ENCODE assay signal across 1 cellular context in the genomic region with DNA sequence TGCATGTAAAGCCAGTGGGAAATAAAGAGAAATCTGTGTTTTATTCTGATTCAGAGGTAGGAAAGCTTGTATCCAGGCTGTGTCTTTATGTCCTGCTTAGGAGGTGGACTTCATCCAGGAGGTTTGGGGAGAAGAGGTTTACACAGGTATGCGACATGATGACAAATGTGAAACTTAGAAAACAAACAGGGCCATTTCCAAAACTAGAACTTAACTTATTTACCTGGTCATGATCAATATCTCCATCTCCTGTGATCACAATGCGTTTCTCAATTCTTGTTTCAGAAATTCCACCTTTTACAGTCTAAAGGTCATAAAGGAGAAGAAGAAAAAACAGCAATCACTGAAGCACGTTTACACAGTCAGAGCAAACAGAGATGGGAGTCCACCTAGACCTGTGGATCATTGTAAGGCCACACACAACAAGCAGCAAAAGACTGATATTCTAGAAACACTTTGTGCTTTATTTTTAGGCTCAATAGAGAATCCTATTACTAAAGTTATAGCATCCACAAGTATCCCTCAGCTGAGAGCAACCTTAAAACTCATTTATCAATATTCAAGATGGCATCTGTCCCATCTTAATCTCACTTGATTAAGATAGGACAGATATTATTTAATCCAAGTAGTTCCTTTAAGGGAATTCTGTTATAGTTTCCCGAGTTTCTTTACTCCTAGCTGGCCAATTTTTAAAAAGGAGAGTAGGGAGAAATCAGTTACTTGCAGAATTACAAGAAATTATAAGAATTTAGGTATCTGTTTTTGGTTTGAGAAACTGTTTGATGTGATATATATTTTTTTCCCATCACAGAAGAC.
TF ChIP-seq lines count a peak whose summit lies in the region.

No MANE protein-coding gene starts in this region.

TF ChIP-seq in HepG2, 621 proteins besides CTCF, POLR2A, EP300 and RAD21 (continued from another document and continues in another):
- TF ChIP-seq, protein P1, sequence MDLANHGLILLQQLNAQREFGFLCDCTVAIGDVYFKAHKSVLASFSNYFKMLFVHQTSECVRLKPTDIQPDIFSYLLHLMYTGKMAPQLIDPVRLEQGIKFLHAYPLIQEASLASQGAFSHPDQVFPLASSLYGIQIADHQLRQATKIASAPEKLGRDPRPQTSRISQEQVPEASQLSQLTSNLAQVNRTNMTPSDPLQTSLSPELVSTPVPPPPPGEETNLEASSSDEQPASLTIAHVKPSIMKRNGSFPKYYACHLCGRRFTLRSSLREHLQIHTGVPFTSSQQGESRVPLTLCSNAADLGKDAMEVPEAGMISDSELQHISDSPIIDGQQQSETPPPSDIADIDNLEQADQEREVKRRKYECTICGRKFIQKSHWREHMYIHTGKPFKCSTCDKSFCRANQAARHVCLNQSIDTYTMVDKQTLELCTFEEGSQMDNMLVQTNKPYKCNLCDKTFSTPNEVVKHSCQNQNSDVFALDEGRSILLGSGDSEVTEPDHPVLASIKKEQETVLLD (CRISPR knock-in tag; IDR thresholded peaks at IDR 0.05; ENCODE audit: low read depth): no peak
- no peak for TF ChIP-seq ADNP (CRISPR knock-in tag; IDR thresholded peaks at IDR 0.05)
- TF ChIP-seq ZNF883 (CRISPR knock-in tag; IDR thresholded peaks at IDR 0.05; ENCODE audit: not compliant biosample characterization): no peak
- TF ChIP-seq SOX5 (CRISPR knock-in tag; IDR thresholded peaks at IDR 0.05; ENCODE audit: borderline replicate concordance): peak; percentile 100
- no peak for TF ChIP-seq KDM2A (CRISPR knock-in tag; IDR thresholded peaks at IDR 0.05; ENCODE audit: borderline replicate concordance, low read depth)
- no peak for TF ChIP-seq IKZF1 (IDR thresholded peaks at IDR 0.05)
- TF ChIP-seq, protein P2, sequence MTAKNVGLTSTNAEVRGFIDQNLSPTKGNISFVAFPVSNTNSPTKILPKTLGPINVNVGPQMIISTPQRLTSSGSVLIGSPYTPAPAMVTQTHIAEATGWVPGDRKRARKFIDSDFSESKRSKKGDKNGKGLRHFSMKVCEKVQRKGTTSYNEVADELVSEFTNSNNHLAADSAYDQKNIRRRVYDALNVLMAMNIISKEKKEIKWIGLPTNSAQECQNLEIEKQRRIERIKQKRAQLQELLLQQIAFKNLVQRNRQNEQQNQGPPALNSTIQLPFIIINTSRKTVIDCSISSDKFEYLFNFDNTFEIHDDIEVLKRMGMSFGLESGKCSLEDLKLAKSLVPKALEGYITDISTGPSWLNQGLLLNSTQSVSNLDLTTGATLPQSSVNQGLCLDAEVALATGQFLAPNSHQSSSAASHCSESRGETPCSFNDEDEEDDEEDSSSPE (CRISPR knock-in tag; IDR thresholded peaks at IDR 0.05): peak; percentile 74
- no peak; the same call in 1 of the 2 replicates for TF ChIP-seq NR2C2 (CRISPR knock-in tag; IDR thresholded peaks at IDR 0.05; ENCODE audit: borderline replicate concordance)
- TF ChIP-seq, protein P3, sequence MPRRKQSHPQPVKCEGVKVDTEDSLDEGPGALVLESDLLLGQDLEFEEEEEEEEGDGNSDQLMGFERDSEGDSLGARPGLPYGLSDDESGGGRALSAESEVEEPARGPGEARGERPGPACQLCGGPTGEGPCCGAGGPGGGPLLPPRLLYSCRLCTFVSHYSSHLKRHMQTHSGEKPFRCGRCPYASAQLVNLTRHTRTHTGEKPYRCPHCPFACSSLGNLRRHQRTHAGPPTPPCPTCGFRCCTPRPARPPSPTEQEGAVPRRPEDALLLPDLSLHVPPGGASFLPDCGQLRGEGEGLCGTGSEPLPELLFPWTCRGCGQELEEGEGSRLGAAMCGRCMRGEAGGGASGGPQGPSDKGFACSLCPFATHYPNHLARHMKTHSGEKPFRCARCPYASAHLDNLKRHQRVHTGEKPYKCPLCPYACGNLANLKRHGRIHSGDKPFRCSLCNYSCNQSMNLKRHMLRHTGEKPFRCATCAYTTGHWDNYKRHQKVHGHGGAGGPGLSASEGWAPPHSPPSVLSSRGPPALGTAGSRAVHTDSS (CRISPR knock-in tag; conservative IDR thresholded peaks at IDR 0.05): no peak
- TF ChIP-seq, protein P4, sequence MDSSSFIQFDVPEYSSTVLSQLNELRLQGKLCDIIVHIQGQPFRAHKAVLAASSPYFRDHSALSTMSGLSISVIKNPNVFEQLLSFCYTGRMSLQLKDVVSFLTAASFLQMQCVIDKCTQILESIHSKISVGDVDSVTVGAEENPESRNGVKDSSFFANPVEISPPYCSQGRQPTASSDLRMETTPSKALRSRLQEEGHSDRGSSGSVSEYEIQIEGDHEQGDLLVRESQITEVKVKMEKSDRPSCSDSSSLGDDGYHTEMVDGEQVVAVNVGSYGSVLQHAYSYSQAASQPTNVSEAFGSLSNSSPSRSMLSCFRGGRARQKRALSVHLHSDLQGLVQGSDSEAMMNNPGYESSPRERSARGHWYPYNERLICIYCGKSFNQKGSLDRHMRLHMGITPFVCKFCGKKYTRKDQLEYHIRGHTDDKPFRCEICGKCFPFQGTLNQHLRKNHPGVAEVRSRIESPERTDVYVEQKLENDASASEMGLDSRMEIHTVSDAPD (CRISPR knock-in tag; IDR thresholded peaks at IDR 0.05): peak; percentile 92; the same call in 1 of the 2 replicates
- 0 out of 2 replicates have a peak, but pooled peaks have one; percentile 70 for TF ChIP-seq RFXAP (CRISPR knock-in tag; IDR thresholded peaks at IDR 0.05; ENCODE audit: borderline replicate concordance)
- TF ChIP-seq, protein P5, sequence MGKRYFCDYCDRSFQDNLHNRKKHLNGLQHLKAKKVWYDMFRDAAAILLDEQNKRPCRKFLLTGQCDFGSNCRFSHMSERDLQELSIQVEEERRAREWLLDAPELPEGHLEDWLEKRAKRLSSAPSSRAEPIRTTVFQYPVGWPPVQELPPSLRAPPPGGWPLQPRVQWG (CRISPR knock-in tag; IDR thresholded peaks at IDR 0.05; ENCODE audit: borderline replicate concordance, low read depth): no peak
- TF ChIP-seq, protein P6, sequence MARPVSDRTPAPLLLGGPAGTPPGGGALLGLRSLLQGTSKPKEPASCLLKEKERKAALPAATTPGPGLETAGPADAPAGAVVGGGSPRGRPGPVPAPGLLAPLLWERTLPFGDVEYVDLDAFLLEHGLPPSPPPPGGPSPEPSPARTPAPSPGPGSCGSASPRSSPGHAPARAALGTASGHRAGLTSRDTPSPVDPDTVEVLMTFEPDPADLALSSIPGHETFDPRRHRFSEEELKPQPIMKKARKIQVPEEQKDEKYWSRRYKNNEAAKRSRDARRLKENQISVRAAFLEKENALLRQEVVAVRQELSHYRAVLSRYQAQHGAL (CRISPR knock-in tag; IDR thresholded peaks at IDR 0.05; ENCODE audit: not compliant biosample characterization): no peak
- peak; percentile 96 for TF ChIP-seq TBX2 (CRISPR knock-in tag; IDR thresholded peaks at IDR 0.05; ENCODE audit: borderline replicate concordance)
- peak; percentile 86 for TF ChIP-seq ZNF292 (CRISPR knock-in tag; IDR thresholded peaks at IDR 0.05; ENCODE audit: borderline replicate concordance, low read depth)
- no peak for TF ChIP-seq MAF1 (CRISPR knock-in tag; IDR thresholded peaks at IDR 0.05; ENCODE audit: borderline replicate concordance)
- no peak for TF ChIP-seq ZNF577 (CRISPR knock-in tag; IDR thresholded peaks at IDR 0.05; ENCODE audit: borderline replicate concordance, low read depth)
- TF ChIP-seq TAF1 (CRISPR knock-in tag; IDR thresholded peaks at IDR 0.05): no peak
- TF ChIP-seq U2AF2 (IDR thresholded peaks at IDR 0.05; ENCODE audit: low read depth, low read length): no peak
- TF ChIP-seq REL (CRISPR knock-in tag; conservative IDR thresholded peaks at IDR 0.05): no peak
- peak; percentile 84 for TF ChIP-seq MXD4 (CRISPR knock-in tag; IDR thresholded peaks at IDR 0.05)
- TF ChIP-seq RBAK (CRISPR knock-in tag; IDR thresholded peaks at IDR 0.05): no peak
- peak; percentile 78; the same call in 1 of the 2 replicates for TF ChIP-seq ZFP90 (CRISPR knock-in tag; IDR thresholded peaks at IDR 0.05; ENCODE audit: borderline replicate concordance)
- no peak for TF ChIP-seq SETDB1 (CRISPR knock-in tag; IDR thresholded peaks at IDR 0.05; ENCODE audit: borderline replicate concordance)
- TF ChIP-seq, protein P7, sequence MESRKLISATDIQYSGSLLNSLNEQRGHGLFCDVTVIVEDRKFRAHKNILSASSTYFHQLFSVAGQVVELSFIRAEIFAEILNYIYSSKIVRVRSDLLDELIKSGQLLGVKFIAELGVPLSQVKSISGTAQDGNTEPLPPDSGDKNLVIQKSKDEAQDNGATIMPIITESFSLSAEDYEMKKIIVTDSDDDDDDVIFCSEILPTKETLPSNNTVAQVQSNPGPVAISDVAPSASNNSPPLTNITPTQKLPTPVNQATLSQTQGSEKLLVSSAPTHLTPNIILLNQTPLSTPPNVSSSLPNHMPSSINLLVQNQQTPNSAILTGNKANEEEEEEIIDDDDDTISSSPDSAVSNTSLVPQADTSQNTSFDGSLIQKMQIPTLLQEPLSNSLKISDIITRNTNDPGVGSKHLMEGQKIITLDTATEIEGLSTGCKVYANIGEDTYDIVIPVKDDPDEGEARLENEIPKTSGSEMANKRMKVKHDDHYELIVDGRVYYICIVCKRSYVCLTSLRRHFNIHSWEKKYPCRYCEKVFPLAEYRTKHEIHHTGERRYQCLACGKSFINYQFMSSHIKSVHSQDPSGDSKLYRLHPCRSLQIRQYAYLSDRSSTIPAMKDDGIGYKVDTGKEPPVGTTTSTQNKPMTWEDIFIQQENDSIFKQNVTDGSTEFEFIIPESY (CRISPR knock-in tag; IDR thresholded peaks at IDR 0.05): peak; percentile 24; the same call in 1 of the 2 replicates
- TF ChIP-seq, protein P8, sequence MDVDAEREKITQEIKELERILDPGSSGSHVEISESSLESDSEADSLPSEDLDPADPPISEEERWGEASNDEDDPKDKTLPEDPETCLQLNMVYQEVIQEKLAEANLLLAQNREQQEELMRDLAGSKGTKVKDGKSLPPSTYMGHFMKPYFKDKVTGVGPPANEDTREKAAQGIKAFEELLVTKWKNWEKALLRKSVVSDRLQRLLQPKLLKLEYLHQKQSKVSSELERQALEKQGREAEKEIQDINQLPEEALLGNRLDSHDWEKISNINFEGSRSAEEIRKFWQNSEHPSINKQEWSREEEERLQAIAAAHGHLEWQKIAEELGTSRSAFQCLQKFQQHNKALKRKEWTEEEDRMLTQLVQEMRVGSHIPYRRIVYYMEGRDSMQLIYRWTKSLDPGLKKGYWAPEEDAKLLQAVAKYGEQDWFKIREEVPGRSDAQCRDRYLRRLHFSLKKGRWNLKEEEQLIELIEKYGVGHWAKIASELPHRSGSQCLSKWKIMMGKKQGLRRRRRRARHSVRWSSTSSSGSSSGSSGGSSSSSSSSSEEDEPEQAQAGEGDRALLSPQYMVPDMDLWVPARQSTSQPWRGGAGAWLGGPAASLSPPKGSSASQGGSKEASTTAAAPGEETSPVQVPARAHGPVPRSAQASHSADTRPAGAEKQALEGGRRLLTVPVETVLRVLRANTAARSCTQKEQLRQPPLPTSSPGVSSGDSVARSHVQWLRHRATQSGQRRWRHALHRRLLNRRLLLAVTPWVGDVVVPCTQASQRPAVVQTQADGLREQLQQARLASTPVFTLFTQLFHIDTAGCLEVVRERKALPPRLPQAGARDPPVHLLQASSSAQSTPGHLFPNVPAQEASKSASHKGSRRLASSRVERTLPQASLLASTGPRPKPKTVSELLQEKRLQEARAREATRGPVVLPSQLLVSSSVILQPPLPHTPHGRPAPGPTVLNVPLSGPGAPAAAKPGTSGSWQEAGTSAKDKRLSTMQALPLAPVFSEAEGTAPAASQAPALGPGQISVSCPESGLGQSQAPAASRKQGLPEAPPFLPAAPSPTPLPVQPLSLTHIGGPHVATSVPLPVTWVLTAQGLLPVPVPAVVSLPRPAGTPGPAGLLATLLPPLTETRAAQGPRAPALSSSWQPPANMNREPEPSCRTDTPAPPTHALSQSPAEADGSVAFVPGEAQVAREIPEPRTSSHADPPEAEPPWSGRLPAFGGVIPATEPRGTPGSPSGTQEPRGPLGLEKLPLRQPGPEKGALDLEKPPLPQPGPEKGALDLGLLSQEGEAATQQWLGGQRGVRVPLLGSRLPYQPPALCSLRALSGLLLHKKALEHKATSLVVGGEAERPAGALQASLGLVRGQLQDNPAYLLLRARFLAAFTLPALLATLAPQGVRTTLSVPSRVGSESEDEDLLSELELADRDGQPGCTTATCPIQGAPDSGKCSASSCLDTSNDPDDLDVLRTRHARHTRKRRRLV (CRISPR knock-in tag; IDR thresholded peaks at IDR 0.05): 0 out of 2 replicates have a peak, but pooled peaks have one; percentile 40
- TF ChIP-seq FOSL1 (CRISPR knock-in tag; IDR thresholded peaks at IDR 0.05; ENCODE audit: borderline replicate concordance): no peak; the same call in 1 of the 2 replicates
- TF ChIP-seq ZNF550 (CRISPR knock-in tag; IDR thresholded peaks at IDR 0.05; ENCODE audit: borderline replicate concordance): no peak
- TF ChIP-seq ZNF777 (CRISPR knock-in tag; IDR thresholded peaks at IDR 0.05): no peak
- TF ChIP-seq, protein P9, sequence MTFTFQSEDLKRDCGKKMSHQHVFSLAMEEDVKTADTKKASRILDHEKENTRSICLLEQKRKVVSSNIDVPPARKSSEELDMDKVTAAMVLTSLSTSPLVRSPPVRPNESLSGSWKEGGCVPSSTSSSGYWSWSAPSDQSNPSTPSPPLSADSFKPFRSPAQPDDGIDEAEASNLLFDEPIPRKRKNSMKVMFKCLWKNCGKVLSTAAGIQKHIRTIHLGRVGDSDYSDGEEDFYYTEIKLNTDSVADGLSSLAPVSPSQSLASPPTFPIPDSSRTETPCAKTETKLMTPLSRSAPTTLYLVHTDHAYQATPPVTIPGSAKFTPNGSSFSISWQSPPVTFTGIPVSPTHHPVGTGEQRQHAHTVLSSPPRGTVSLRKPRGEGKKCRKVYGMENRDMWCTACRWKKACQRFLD (CRISPR knock-in tag; IDR thresholded peaks at IDR 0.05; ENCODE audit: borderline replicate concordance): no peak; the same call in 1 of the 2 replicates
- TF ChIP-seq, protein P10, sequence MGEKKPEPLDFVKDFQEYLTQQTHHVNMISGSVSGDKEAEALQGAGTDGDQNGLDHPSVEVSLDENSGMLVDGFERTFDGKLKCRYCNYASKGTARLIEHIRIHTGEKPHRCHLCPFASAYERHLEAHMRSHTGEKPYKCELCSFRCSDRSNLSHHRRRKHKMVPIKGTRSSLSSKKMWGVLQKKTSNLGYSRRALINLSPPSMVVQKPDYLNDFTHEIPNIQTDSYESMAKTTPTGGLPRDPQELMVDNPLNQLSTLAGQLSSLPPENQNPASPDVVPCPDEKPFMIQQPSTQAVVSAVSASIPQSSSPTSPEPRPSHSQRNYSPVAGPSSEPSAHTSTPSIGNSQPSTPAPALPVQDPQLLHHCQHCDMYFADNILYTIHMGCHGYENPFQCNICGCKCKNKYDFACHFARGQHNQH (CRISPR knock-in tag; IDR thresholded peaks at IDR 0.05): peak; percentile 95
- no peak for TF ChIP-seq ZNF782 (CRISPR knock-in tag; IDR thresholded peaks at IDR 0.05; ENCODE audit: borderline replicate concordance)
- TF ChIP-seq, protein P11, sequence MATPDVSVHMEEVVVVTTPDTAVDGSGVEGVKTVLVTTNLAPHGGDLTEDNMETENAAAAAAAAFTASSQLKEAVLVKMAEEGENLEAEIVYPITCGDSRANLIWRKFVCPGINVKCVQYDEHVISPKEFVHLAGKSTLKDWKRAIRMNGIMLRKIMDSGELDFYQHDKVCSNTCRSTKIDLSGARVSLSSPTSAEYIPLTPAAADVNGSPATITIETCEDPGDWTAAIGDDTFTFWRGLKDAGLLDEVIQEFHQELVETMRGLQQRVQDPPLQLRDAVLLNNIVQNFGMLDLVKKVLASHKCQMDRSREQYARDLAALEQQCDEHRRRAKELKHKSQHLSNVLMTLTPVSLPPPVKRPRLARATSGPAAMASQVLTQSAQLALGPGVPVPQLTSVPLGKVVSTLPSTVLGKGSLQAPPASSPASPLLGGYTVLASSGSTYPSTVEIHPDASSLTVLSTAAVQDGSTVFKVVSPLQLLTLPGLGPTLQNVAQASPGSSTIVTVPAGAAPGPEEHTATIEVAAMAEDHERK (CRISPR knock-in tag; IDR thresholded peaks at IDR 0.05; ENCODE audit: low read depth): no peak
- no peak for TF ChIP-seq ZNF33B (CRISPR knock-in tag; IDR thresholded peaks at IDR 0.05)
